23 cellular contexts compared by ENCODE assay signal in genomic region chr13:39369161-39369890, GRCh38.
"Had no signal": no experiment of that assay in that cellular context is flagged by ENCODE, and none has a peak within 500 bp of the region (broad histone marks: within the 10 kb centered on the region; RNA-seq: fewer than 3 reads in every experiment).

No MANE protein-coding gene starts in this region.

- H3K4me3 ChIP-seq: MG63, SJSA1 had no signal

- H3K9me3 ChIP-seq: MG63, SJSA1, SK-N-SH had no signal

- H3K27me3 ChIP-seq: MG63, SJSA1 had no signal

- H3K4me1 ChIP-seq: SJSA1 had no signal

- H3K9ac ChIP-seq: SK-N-SH had no signal

- DNase-seq: IMR-90, Karpas-422, KG1, MG63, NCI-H1092, NCI-H1105 treated with DMSO at 0.1 percent for 48 hours, NCI-H1417 treated with DMSO at 0.1 percent for 48 hours, NCI-H187, NCI-H2029, NCI-H2081 treated with DMSO at 0.1 percent for 48 hours, NCI-H2171, NCI-H226, NCI-H446, NCI-H510A, NCI-H524 treated with DMSO at 0.1 percent for 48 hours, NCI-H69, NCI-H774, Right ventricle myocardium superior, RPMI8226, SIG-M5, SK-N-SH, SW 1271 had no signal

- H3K27ac ChIP-seq: SJSA1 had no signal

- H3K36me3 ChIP-seq: SJSA1 had no signal
